ENCODE assay signal across 29 cellular contexts in genomic region chr10:114243661-114244060, GRCh38. TPM values are rescaled to one million over a fixed set of nuclear protein-coding genes. Genes with fewer than 3 reads are reported as not detected.
"Had no signal": no experiment of that assay in that cellular context is flagged by ENCODE, and none has a peak within 500 bp of the region (broad histone marks: within the 10 kb centered on the region; RNA-seq: fewer than 3 reads in every experiment).

No MANE protein-coding gene starts in this region.

- H3K27ac ChIP-seq: colonic mucosa, esophagus muscularis mucosa, right atrium auricular region, thoracic aorta, tibial nerve, uterus had no signal

- FAIRE-seq: endothelial cell of umbilical vein had no signal

- H3K27ac Mint-ChIP-seq: dendritic cell treated with granulocyte-macrophage colony-stimulating factor and Interleukin-4, amounts not matched to agents 40 ng/mL and 50 ng/mL, for 4 days; immature natural killer cell; memory B cell; naive thymus-derived CD4-positive, alpha-beta T cell; stimulated activated memory B cell treated with anti-CD40 and anti-IgM and Interleukin-4, amounts not matched to agents 10 μg/mL and 1 μg/mL and 100 μg/mL, for 72 hours had no signal

- DNase-seq: colonic mucosa; effector memory CD4-positive, alpha-beta T cell; foreskin melanocyte; hypothalamus; immature natural killer cell; islet precursor cell; left ventricle myocardium superior; lower lobe of right lung; naive thymus-derived CD4-positive, alpha-beta T cell; nephron progenitor cell; nucleus accumbens; stimulated activated CD4-positive, alpha-beta T cell treated with anti-CD3 and anti-CD28 coated beads, Interleukin-4, amount 100 ng/mL, for 4 hours; stimulated activated naive CD8-positive, alpha-beta T cell treated with anti-CD3 and anti-CD28 coated beads, Interleukin-15, Interleukin-2, amounts not matched to agents 100 U/mL and 50 U/mL, for 24 hours; uterus had no signal

- H3K4me3 ChIP-seq: colonic mucosa, esophagus muscularis mucosa, lower lobe of right lung, prostate gland, right atrium auricular region, thoracic aorta, tibial nerve, upper lobe of left lung, uterus had no signal

- ATAC-seq: left ventricle myocardium superior; lower lobe of right lung; naive thymus-derived CD4-positive, alpha-beta T cell; sciatic nerve; stimulated activated memory B cell treated with anti-CD40 and anti-IgM and Interleukin-4, amounts not matched to agents 10 μg/mL and 1 μg/mL and 100 μg/mL, for 72 hours; stimulated activated naive CD8-positive, alpha-beta T cell treated with anti-CD3 and anti-CD28 coated beads, Interleukin-15, Interleukin-2, amounts not matched to agents 100 U/mL and 50 U/mL, for 24 hours had no signal

- H3K9me3 ChIP-seq: colonic mucosa, esophagus muscularis mucosa, lower lobe of right lung, prostate gland, right atrium auricular region, thoracic aorta, tibial nerve, upper lobe of left lung, uterus had no signal

- H3K4me3 Mint-ChIP-seq: dendritic cell treated with granulocyte-macrophage colony-stimulating factor and Interleukin-4, amounts not matched to agents 40 ng/mL and 50 ng/mL, for 4 days; immature natural killer cell; memory B cell; naive thymus-derived CD4-positive, alpha-beta T cell; nephron progenitor cell; stimulated activated memory B cell treated with anti-CD40 and anti-IgM and Interleukin-4, amounts not matched to agents 10 μg/mL and 1 μg/mL and 100 μg/mL, for 72 hours had no signal

- H3K36me3 Mint-ChIP-seq: immature natural killer cell; memory B cell; naive thymus-derived CD4-positive, alpha-beta T cell; stimulated activated memory B cell treated with anti-CD40 and anti-IgM and Interleukin-4, amounts not matched to agents 10 μg/mL and 1 μg/mL and 100 μg/mL, for 72 hours had no signal

- H3K36me3 ChIP-seq: colonic mucosa, esophagus muscularis mucosa, lower lobe of right lung, prostate gland, right atrium auricular region, thoracic aorta, tibial nerve, upper lobe of left lung, uterus had no signal

- H3K27me3 ChIP-seq: right atrium auricular region had no signal

- H3K4me1 Mint-ChIP-seq: immature natural killer cell had no signal

- H3K9me3 Mint-ChIP-seq: dendritic cell treated with granulocyte-macrophage colony-stimulating factor and Interleukin-4, amounts not matched to agents 40 ng/mL and 50 ng/mL, for 4 days; memory B cell; naive thymus-derived CD4-positive, alpha-beta T cell; nephron progenitor cell; stimulated activated memory B cell treated with anti-CD40 and anti-IgM and Interleukin-4, amounts not matched to agents 10 μg/mL and 1 μg/mL and 100 μg/mL, for 72 hours had no signal

- H3K4me1 ChIP-seq: prostate gland had no signal

RNA-seq across cellular contexts. Expression of gene VWA2, which starts 4.6 kb away (rescaled TPM):
- total RNA-seq: chondrocyte, endothelial cell of umbilical vein, left ventricle myocardium superior, mononuclear cell, osteocyte, right atrium auricular region, skeletal muscle tissue had no signal
- polyA plus RNA-seq: endothelial cell of umbilical vein; immature natural killer cell; naive thymus-derived CD4-positive, alpha-beta T cell had no signal
